13 cellular contexts compared by ENCODE assay signal in the genomic region with DNA sequence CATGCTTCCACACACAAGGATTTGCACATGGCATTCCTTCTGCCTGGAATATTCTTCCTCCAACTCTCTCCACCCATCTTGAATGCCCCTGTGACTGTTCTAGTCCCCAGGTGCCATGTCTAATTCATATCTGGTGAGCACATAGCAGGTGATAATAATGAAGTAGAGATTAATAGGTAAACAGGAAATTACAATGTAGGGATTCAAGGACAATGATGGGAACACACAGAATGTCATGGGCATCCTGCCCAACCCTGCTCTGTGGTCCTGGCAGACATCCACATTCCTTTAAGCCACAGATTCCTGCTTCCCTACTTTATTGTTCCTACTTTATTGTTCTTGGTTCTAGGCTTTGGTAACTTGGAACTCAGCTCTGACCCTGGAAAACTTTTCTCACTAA.
A peak's percentile ranks its signal among the peaks of the same experiment; 100 is the strongest.
DNase-seq lines count a peak whose midpoint lies in the region; ATAC-seq and TF ChIP-seq lines count a peak whose summit lies in the region.
"Had no signal": no experiment of that assay in that cellular context is flagged by ENCODE, and none has a peak within 500 bp of the region (broad histone marks: within the 10 kb centered on the region; RNA-seq: fewer than 3 reads in every experiment).

No MANE protein-coding gene starts in this region.

- BruUV-seq in mammary epithelial cell (replicated peaks; lab: Mats Ljungman, UMichigan) = no TSS peak

- in situ Hi-C loops in mammary epithelial cell (cut with MboI; ENCODE audit: low sequenced_read_pairs in 2 of 2) = no loop called here

- H3K4me1 ChIP-seq in mammary epithelial cell (ENCODE audit: insufficient read depth, low read length) (no peaks in the 10 kb centered on the region), mesenchymal stem cell (ENCODE audit: control insufficient read depth, insufficient read depth, low read depth, low read length) (no peaks in the 10 kb centered on the region)
- H3K4me1 ChIP-seq: suprapubic skin had no signal

- H3K4me3 Mint-ChIP-seq in immature natural killer cell = no peak overlapping the region
- H3K4me3 Mint-ChIP-seq: WTC11 had no signal

- no peak overlapping the region for H3K23ac ChIP-seq in mesenchymal stem cell (ENCODE audit: low read length in 2 of 2)

- H2BK15ac ChIP-seq in mesenchymal stem cell (ENCODE audit: low read depth, poor library complexity, severe bottlenecking) = no peak overlapping the region

- H3K14ac ChIP-seq in mesenchymal stem cell (ENCODE audit: low read length in 2 of 2) = no peak overlapping the region

- no peak overlapping the region for H2AK5ac ChIP-seq in mesenchymal stem cell (ENCODE audit: low read length, severe bottlenecking)

- H3K4me2 ChIP-seq in mammary epithelial cell (ENCODE audit: insufficient read depth, low read depth, low read length) (no peak overlapping the region), mesenchymal stem cell (ENCODE audit: low read length, poor library complexity, severe bottlenecking) (no peak overlapping the region)
- H3K4me2 ChIP-seq: PC-9 had no signal

- H3K9ac ChIP-seq in mammary epithelial cell (ENCODE audit: insufficient read depth, low read length) (no peak overlapping the region), mesenchymal stem cell (ENCODE audit: low read length) (no peak overlapping the region)

- H3K4ac ChIP-seq in mesenchymal stem cell (ENCODE audit: low read depth in 1 of 2, low read length in 2 of 2) = no peak overlapping the region

- H2AFZ ChIP-seq in mammary epithelial cell (ENCODE audit: low read depth, low read length) = no peak overlapping the region
- H2AFZ ChIP-seq in mesenchymal stem cell (ENCODE audit: low read depth, low read length) = no peak overlapping the region
- H2AFZ ChIP-seq: PC-9 had no signal

- no peaks in the 10 kb centered on the region for H3K79me2 ChIP-seq in mammary epithelial cell (ENCODE audit: insufficient read depth, low read length)

- no peak overlapping the region for H3K27ac ChIP-seq in mammary epithelial cell (ENCODE audit: insufficient read depth, low read depth, low read length)
- no peak overlapping the region for H3K27ac ChIP-seq in mesenchymal stem cell (ENCODE audit: low read length, poor library complexity, severe bottlenecking)
- H3K27ac ChIP-seq: PC-9, suprapubic skin had no signal

- H3K27me3 ChIP-seq in mammary epithelial cell (ENCODE audit: insufficient read depth, low read length) (no peaks in the 10 kb centered on the region), mesenchymal stem cell (ENCODE audit: control insufficient read depth in 1 of 2, insufficient read depth in 1 of 2, low read length in 2 of 2) (peaks cover 0 to 10% of the 10 kb centered on the region in 2 experiments)
- H3K27me3 ChIP-seq: suprapubic skin had no signal

- peaks cover 0 to 3% (median 0%) of the 10 kb centered on the region in 3 donors for H3K27me3 Mint-ChIP-seq in immature natural killer cell (ENCODE audit: low read depth in 3 of 3)

- no peaks in the 10 kb centered on the region for H3K36me3 Mint-ChIP-seq in immature natural killer cell
- H3K36me3 Mint-ChIP-seq: WTC11 had no signal

- no peaks in the 10 kb centered on the region for H4K20me1 ChIP-seq in mammary epithelial cell (ENCODE audit: insufficient read depth, low read length)

- peak; percentile 75 for DNase-seq in DMS153 treated with DMSO at 0.1 percent for 48 hours (lab: John Stamatoyannopoulos, UW; ENCODE audit: unreplicated experiment)
- DNase-seq in M059J (ENCODE audit: low read depth) = peak; percentile 86
- DNase-seq in mammary epithelial cell = peak; percentile 3
- peak; percentile 9 for DNase-seq in mesenchymal stem cell
- no peak for DNase-seq in cortex of kidney (lab: John Stamatoyannopoulos, UW)
- no peak for DNase-seq in immature natural killer cell
- DNase-seq: stimulated activated CD4-positive, alpha-beta T cell treated with anti-CD3 and anti-CD28 coated beads, Interleukin-4, amount 100 ng/mL, for 24 hours had no signal

- H2BK12ac ChIP-seq in mesenchymal stem cell (ENCODE audit: low read length in 2 of 2) = no peak overlapping the region

- no peak for TF ChIP-seq CTCF in mammary epithelial cell (conservative IDR thresholded peaks at IDR 0.05 in 1 of 2, IDR thresholded peaks at IDR 0.05 in 1 of 2; ENCODE audit: extremely low read depth in 1 of 2, insufficient read depth in 1 of 2, low read depth in 1 of 2, low read length in 2 of 2)

- no peak overlapping the region for H4K91ac ChIP-seq in mesenchymal stem cell (ENCODE audit: low read length)

- peaks cover 1 to 14% (median 8%) of the 10 kb centered on the region in 6 donors for H3K9me3 Mint-ChIP-seq in immature natural killer cell
- H3K9me3 Mint-ChIP-seq: activated T-helper 2 cell treated with anti-CD3 and anti-CD28 coated beads, Interferon-gamma antibody, Interleukin-2, Interleukin-4, amounts not matched to agents 10 μg/mL and 5 μg/mL and 100 μg/mL, durations not matched to agents 14 hours and 24 hours and 36 hours; WTC11 had no signal

- H3K4me1 Mint-ChIP-seq in immature natural killer cell = no peaks in the 10 kb centered on the region

- no peak for ATAC-seq in GM19395 (IDR thresholded peaks at IDR 0.05; ENCODE audit: unreplicated experiment)
- no peak for ATAC-seq in HG02884 (IDR thresholded peaks at IDR 0.05; ENCODE audit: unreplicated experiment)
- ATAC-seq: WTC11 had no signal

- no peaks in the 10 kb centered on the region for H3K36me3 ChIP-seq in mammary epithelial cell (ENCODE audit: insufficient read depth, low read length)
- H3K36me3 ChIP-seq in mesenchymal stem cell (ENCODE audit: control insufficient read depth in 1 of 2, insufficient read depth in 2 of 2, low read depth in 1 of 2, low read length in 2 of 2) = no peaks in the 10 kb centered on the region
- H3K36me3 ChIP-seq: suprapubic skin had no signal

- CTCF ChIA-PET in mammary epithelial cell (lab: Charles Lee; ENCODE audit: low non-redundant PET) = no interaction called here

- intact Hi-C loops in mammary epithelial cell (cut with micrococcal nuclease) = no loop called here

- H3K9me3 ChIP-seq in mammary epithelial cell (replicated peaks; ENCODE audit: insufficient read depth, low read length) (no peaks in the 10 kb centered on the region), mesenchymal stem cell (ENCODE audit: control insufficient read depth, low read length) (no peaks in the 10 kb centered on the region)
- H3K9me3 ChIP-seq: suprapubic skin had no signal

- no peaks in the 10 kb centered on the region for H3K79me1 ChIP-seq in mesenchymal stem cell (replicated peaks; ENCODE audit: low read length, poor library complexity, severe bottlenecking)

- H3K4me3 ChIP-seq in mammary epithelial cell (replicated peaks in 1 of 3; ENCODE audit: insufficient read depth in 1 of 3, low read depth in 2 of 3, low read length in 3 of 3) = no peak overlapping the region
- no peak overlapping the region for H3K4me3 ChIP-seq in mesenchymal stem cell (ENCODE audit: insufficient read depth in 1 of 2, low read depth in 1 of 2, low read length in 2 of 2)
- H3K4me3 ChIP-seq: PC-9, suprapubic skin had no signal

- dilution Hi-C loops in mammary epithelial cell (cut with HindIII; ENCODE audit: low sequenced_read_pairs) = no loop called here

- H2BK120ac ChIP-seq in mesenchymal stem cell (ENCODE audit: low read depth, low read length) = no peak overlapping the region

- H2BK5ac ChIP-seq in mesenchymal stem cell (ENCODE audit: low read depth, low read length, poor library complexity, severe bottlenecking) = no peak overlapping the region

- H4K8ac ChIP-seq in mesenchymal stem cell (ENCODE audit: low read length) = no peak overlapping the region

- H3K27ac Mint-ChIP-seq in immature natural killer cell = no peak overlapping the region
- H3K27ac Mint-ChIP-seq: activated T-helper 2 cell treated with anti-CD3 and anti-CD28 coated beads, Interferon-gamma antibody, Interleukin-2, Interleukin-4, amounts not matched to agents 10 μg/mL and 5 μg/mL and 100 μg/mL, durations not matched to agents 14 hours and 24 hours and 36 hours; WTC11 had no signal

- no peak overlapping the region for H3K18ac ChIP-seq in mesenchymal stem cell (ENCODE audit: low read depth in 1 of 2, low read length in 2 of 2)

Comparison
In these comparisons a context has a peak if more than half of its experiments do, and no peak if none do; other contexts are left out.
1. DNase-seq: peak in DMS153 treated with DMSO at 0.1 percent for 48 hours (single experiment), M059J (single experiment), mammary epithelial cell (single experiment) and mesenchymal stem cell (single experiment); none in cortex of kidney (single experiment) and immature natural killer cell (0 of 3).